Comparison of ENCODE assay signal across 9 cellular contexts in genomic region chr2:55175254-55176093, GRCh38. TPM values are rescaled to one million over a fixed set of nuclear protein-coding genes. Genes with fewer than 3 reads are reported as not detected.
DNase-seq lines count a peak whose midpoint lies in the region; ATAC-seq, FAIRE-seq and TF ChIP-seq lines count a peak whose summit lies in the region.
"Had no signal": no experiment of that assay in that cellular context is flagged by ENCODE, and none has a peak within 500 bp of the region (broad histone marks: within the 10 kb centered on the region; RNA-seq: fewer than 3 reads in every experiment).

No MANE protein-coding gene starts in this region.

- H3K79me2 ChIP-seq in astrocyte (ENCODE audit: insufficient read depth, low read length) (no peaks in the 10 kb centered on the region), hepatocyte (no peaks in the 10 kb centered on the region)

- no peaks in the 10 kb centered on the region for H3K9me2 ChIP-seq in hepatocyte (replicated peaks; ENCODE audit: insufficient read depth)

- no peaks in the 10 kb centered on the region for H3K27me3 Mint-ChIP-seq in astrocyte (ENCODE audit: low read depth, unreplicated experiment)
- H3K27me3 Mint-ChIP-seq: stimulated activated naive CD8-positive, alpha-beta T cell treated with anti-CD3 and anti-CD28 coated beads, Interleukin-15, Interleukin-2, amounts not matched to agents 100 ng/mL and 50 ng/mL, for 24 hours had no signal

- H3K4me2 ChIP-seq in astrocyte (ENCODE audit: low read length) (no peak overlapping the region), hepatocyte (no peak overlapping the region)

- no peak overlapping the region for H3K27ac ChIP-seq in astrocyte (ENCODE audit: low read depth, low read length)
- H3K27ac ChIP-seq in hepatocyte, result no peak overlapping the region
- H3K27ac ChIP-seq in testis, result no peak overlapping the region
- no peak overlapping the region for H3K27ac ChIP-seq in substantia nigra (ENCODE audit: low read depth, low read length, poor library complexity, severe bottlenecking)

- H3K9me3 Mint-ChIP-seq in astrocyte (ENCODE audit: unreplicated experiment), result no peaks in the 10 kb centered on the region
- H3K9me3 Mint-ChIP-seq: stimulated activated naive CD8-positive, alpha-beta T cell treated with anti-CD3 and anti-CD28 coated beads, Interleukin-15, Interleukin-2, amounts not matched to agents 100 ng/mL and 50 ng/mL, for 24 hours had no signal

- no peak overlapping the region for H3K9ac ChIP-seq in astrocyte (ENCODE audit: low read length)

- DNase-seq in NOMO-1 treated with DMSO at 0.1 percent for 48 hours (lab: John Stamatoyannopoulos, UW; ENCODE audit: unreplicated experiment) (peak; percentile 76), NOMO-1 treated with dmso at 0.1 percent for 144 hours (lab: John Stamatoyannopoulos, UW; ENCODE audit: unreplicated experiment) (no peak), NCI-H2227 treated with DMSO at 0.1 percent for 48 hours (lab: John Stamatoyannopoulos, UW) (peak; percentile 74), astrocyte (ENCODE audit: low read depth) (peak; percentile 70), hepatocyte (ENCODE audit: low spot score) (peak; percentile 67), testis (no peak), substantia nigra (lab: John Stamatoyannopoulos, UW) (no peak)

- H3K36me3 ChIP-seq in astrocyte (ENCODE audit: insufficient read depth, low read length) (no peaks in the 10 kb centered on the region), hepatocyte (replicated peaks; ENCODE audit: insufficient read depth, low read depth) (no peaks in the 10 kb centered on the region), testis (ENCODE audit: low read depth, missing control alignments) (no peaks in the 10 kb centered on the region)

- H2AFZ ChIP-seq in astrocyte (ENCODE audit: low read depth, low read length) (no peak overlapping the region), hepatocyte (no peak overlapping the region)

- intact Hi-C loops in testis (cut with DNase I; ENCODE audit: low total_unique reads), result no loop called here

- TF ChIP-seq CTCF in astrocyte (IDR thresholded peaks at IDR 0.05; ENCODE audit: insufficient read depth, low read depth, low read length) (peak; percentile 66), hepatocyte (IDR thresholded peaks at IDR 0.05; ENCODE audit: poor library complexity) (peak; percentile 73), testis (IDR thresholded peaks at IDR 0.05) (peak; percentile 19 to 40 (median 27))

- FAIRE-seq in astrocyte (lab: Jason Lieb, UNC), result peak; percentile 52

- H3K27me3 ChIP-seq in astrocyte (ENCODE audit: insufficient read depth, low read length) (no peaks in the 10 kb centered on the region), hepatocyte (no peaks in the 10 kb centered on the region), testis (no peaks in the 10 kb centered on the region)

- no peak overlapping the region for H3K27ac Mint-ChIP-seq in astrocyte (ENCODE audit: unreplicated experiment)
- H3K27ac Mint-ChIP-seq: stimulated activated naive CD8-positive, alpha-beta T cell treated with anti-CD3 and anti-CD28 coated beads, Interleukin-15, Interleukin-2, amounts not matched to agents 100 ng/mL and 50 ng/mL, for 24 hours had no signal

- H3K4me1 ChIP-seq in astrocyte (ENCODE audit: insufficient read depth, low read length) (no peaks in the 10 kb centered on the region), hepatocyte (ENCODE audit: insufficient read depth) (no peaks in the 10 kb centered on the region), testis (no peaks in the 10 kb centered on the region)

- H3K4me3 ChIP-seq in astrocyte (ENCODE audit: insufficient read depth, low read depth, low read length) (no peak overlapping the region), hepatocyte (no peak overlapping the region), testis (no peak overlapping the region)

- H4K20me1 ChIP-seq in astrocyte (ENCODE audit: insufficient read depth, low read length) (no peaks in the 10 kb centered on the region), hepatocyte (ENCODE audit: insufficient read depth, poor library complexity, severe bottlenecking) (no peaks in the 10 kb centered on the region)

- no peaks in the 10 kb centered on the region for H3K4me1 Mint-ChIP-seq in astrocyte (ENCODE audit: low read depth, unreplicated experiment)

- peak; percentile 64 for ATAC-seq in HG02678 (IDR thresholded peaks at IDR 0.05; ENCODE audit: unreplicated experiment)

- WGBS in hepatocyte (ENCODE audit: low lambda C conversion rate, missing lambda C conversion rate), result 57% methylated on average over 5 of the region's 5 CpGs
- 38 to 44% methylated on average over 5 of the region's 5 CpGs for WGBS in testis, 2 donors

- H3K9me3 ChIP-seq in astrocyte (ENCODE audit: insufficient read depth, low read depth, low read length) (no peaks in the 10 kb centered on the region), hepatocyte (ENCODE audit: low read depth) (no peaks in the 10 kb centered on the region), testis (no peaks in the 10 kb centered on the region)

- no peak overlapping the region for H3K4me3 Mint-ChIP-seq in astrocyte (ENCODE audit: unreplicated experiment)
- H3K4me3 Mint-ChIP-seq: stimulated activated naive CD8-positive, alpha-beta T cell treated with anti-CD3 and anti-CD28 coated beads, Interleukin-15, Interleukin-2, amounts not matched to agents 100 ng/mL and 50 ng/mL, for 24 hours had no signal

- no peak for TF ChIP-seq POLR2A in testis (IDR thresholded peaks at IDR 0.05)

- H3K36me3 Mint-ChIP-seq in astrocyte (ENCODE audit: low read depth, unreplicated experiment), result peaks cover 2% of the 10 kb centered on the region

RNA-seq across cellular contexts. Expression of gene CLHC1, which starts 56.6 kb away (rescaled TPM):
- 16.5 and 17.5 TPM in 2 replicates for total RNA-seq in astrocyte
- total RNA-seq in hepatocyte, result 7.9 and 21.1 TPM in 2 replicates
- 7.3 and 10.6 TPM in 2 replicates for polyA plus RNA-seq in hepatocyte
- total RNA-seq in testis, result 10 to 100 TPM in 1 of 2 donors, 1 to 10 TPM in 1; 7.9 to 14.6 TPM
- polyA plus RNA-seq in testis (ENCODE audit: insufficient read depth, low read depth, low replicate concordance), result 21.2 TPM

RNA-seq across cellular contexts. Expression of gene RPS27A, which starts 57.0 kb away (rescaled TPM):
- total RNA-seq in astrocyte (746 and 840 TPM in 2 replicates), hepatocyte (1,542 and 1,777 TPM in 2 replicates), testis (100 to 1,000 TPM; 371 to 618 TPM)
- polyA plus RNA-seq in hepatocyte (601 and 608 TPM in 2 replicates), testis (ENCODE audit: insufficient read depth, low read depth, low replicate concordance) (857 TPM)

Comparison
In these comparisons a context has a peak if more than half of its experiments do, and no peak if none do; other contexts are left out.
1. DNase-seq: peak in NOMO-1 treated with DMSO at 0.1 percent for 48 hours (single experiment), NCI-H2227 treated with DMSO at 0.1 percent for 48 hours (single experiment), astrocyte (single experiment) and hepatocyte (single experiment); none in NOMO-1 treated with dmso at 0.1 percent for 144 hours (single experiment), testis (single experiment) and substantia nigra (0 of 49).
2. Peak in every context shown above with its lines, with median percentiles within 50 percentile points of each other: CTCF ChIP-seq.